Comparison of ENCODE assay signal across 14 cellular contexts in genomic region chr6:88705601-88706000, GRCh38.
DNase-seq lines count a peak whose midpoint lies in the region; ATAC-seq, FAIRE-seq and TF ChIP-seq lines count a peak whose summit lies in the region.
"Had no signal": no experiment of that assay in that cellular context is flagged by ENCODE, and none has a peak within 500 bp of the region (broad histone marks: within the 10 kb centered on the region; RNA-seq: fewer than 3 reads in every experiment).

No MANE protein-coding gene starts in this region.

- H3K9ac ChIP-seq in GM12878 (ENCODE audit: control insufficient read depth, insufficient read depth, low read length) = no peak overlapping the region; the same call in 1 of the 2 replicates

- TF ChIP-seq EP300 in GM12878 (IDR thresholded peaks at IDR 0.05; ENCODE audit: borderline replicate concordance in 1 of 2, control insufficient read depth in 1 of 2, low read depth in 2 of 2, low read length in 2 of 2) = peak; percentile 78 to 85

- POLR2A ChIA-PET in GM12878 (lab: Charles Lee) = interaction anchor here (1.0 to 1.7 kb wide), 3 partner anchors 64 to 75 kb away, joined by 3 to 6 read pairs (median 4); no protein-coding TSS in a partner anchor
- POLR2A ChIA-PET in Caco-2 (lab: Charles Lee) = no interaction called here

- BruUV-seq in GM12878 (replicated peaks; lab: Mats Ljungman, UMichigan) (no TSS peak), Caco-2 (replicated peaks; lab: Mats Ljungman, UMichigan) (no TSS peak)

- no peaks in the 10 kb centered on the region for H3K79me2 ChIP-seq in GM12878 (ENCODE audit: control insufficient read depth, insufficient read depth, low read length)

- TF ChIP-seq POLR2A in GM12878 (IDR thresholded peaks at IDR 0.05; ENCODE audit: low read depth, low read length) = no peak

- DNase-seq in GM12878 (ENCODE audit: low read depth, low spot score) (peak; percentile 81), C1 segment of cervical spinal cord (lab: John Stamatoyannopoulos, UW) (no peak), Ammon's horn (ENCODE audit: low spot score) (no peak), dedifferentiated amniotic fluid mesenchymal stem cell (ENCODE audit: extremely low spot score) (no peak), Caco-2 (no peak)
- DNase-seq: mesenchymal stem cell, NCI-H1417, small intestine, stomach had no signal

- RAD21 ChIA-PET in GM12878 (lab: Charles Lee; ENCODE audit: unreplicated experiment) = interaction anchor here (1.0 to 3.1 kb wide), 9 partner anchors 52 to 564 kb away, joined by 3 to 24 read pairs (median 7); no protein-coding TSS in a partner anchor

- H3K4me2 ChIP-seq in GM12878 (ENCODE audit: control insufficient read depth, insufficient read depth) = peak overlapping the region; percentile 7; the same call in 1 of the 2 replicates

- H2AFZ ChIP-seq in GM12878 (ENCODE audit: control insufficient read depth, low read depth, low read length) = no peak overlapping the region

- H3K9me3 ChIP-seq in GM12878 (replicated peaks; ENCODE audit: control insufficient read depth, insufficient read depth, low read length) (peaks cover 6% of the 10 kb centered on the region; the same call in 1 of the 3 replicates), Caco-2 (no peaks in the 10 kb centered on the region)
- H3K9me3 ChIP-seq: stomach had no signal

- H3K27me3 ChIP-seq in GM12878 (replicated peaks in 1 of 2; ENCODE audit: control insufficient read depth in 2 of 2, insufficient read depth in 2 of 2, low read length in 1 of 2) (no peaks in the 10 kb centered on the region), Caco-2 (replicated peaks; ENCODE audit: control insufficient read depth, insufficient read depth, low read length) (no peaks in the 10 kb centered on the region)
- H3K27me3 ChIP-seq: cardiac muscle cell, stomach had no signal

- FAIRE-seq in GM12878 (lab: Jason Lieb, UNC) = peak; percentile 72
- FAIRE-seq: small intestine had no signal

- no peak overlapping the region for H3K4me3 Mint-ChIP-seq in Caco-2 (ENCODE audit: unreplicated experiment)

- H3K36me3 ChIP-seq in GM12878 (ENCODE audit: control insufficient read depth in 2 of 2, insufficient read depth in 2 of 2, low read length in 1 of 2) = no peaks in the 10 kb centered on the region
- H3K36me3 ChIP-seq in Caco-2 (ENCODE audit: control insufficient read depth, insufficient read depth, low read length) = no peaks in the 10 kb centered on the region
- H3K36me3 ChIP-seq: cardiac muscle cell, stomach had no signal

- peak overlapping the region; percentile 53; the same call in 1 of the 2 replicates for H3K27ac ChIP-seq in GM12878 (ENCODE audit: control insufficient read depth, insufficient read depth)
- H3K27ac ChIP-seq: cardiac muscle cell, stomach had no signal

- H3K4me3 ChIP-seq in GM12878 (no peak overlapping the region), Caco-2 (ENCODE audit: low read depth, low read length) (no peak overlapping the region)
- H3K4me3 ChIP-seq: cardiac muscle cell, stomach had no signal

- 0 out of 2 replicates have a peak, but pooled peaks have one; percentile 2 for TF ChIP-seq RAD21 in GM12878 (IDR thresholded peaks at IDR 0.05; ENCODE audit: insufficient read depth, low read depth, low read length)

- H3K27ac Mint-ChIP-seq in Caco-2 (ENCODE audit: unreplicated experiment) = no peak overlapping the region

- H3K4me1 ChIP-seq in GM12878 (ENCODE audit: control insufficient read depth, insufficient read depth, low read length) = peaks cover 22% of the 10 kb centered on the region; the same call in 1 of the 2 replicates
- H3K4me1 ChIP-seq in Caco-2 = no peaks in the 10 kb centered on the region
- H3K4me1 ChIP-seq: stomach had no signal

- no peaks in the 10 kb centered on the region for H4K20me1 ChIP-seq in GM12878 (ENCODE audit: control insufficient read depth, insufficient read depth)

- SMC1A ChIA-PET in GM12878 (lab: Charles Lee; ENCODE audit: uncharacterized antibody, unreplicated experiment) = interaction anchor here (0.9 to 2.6 kb wide), 15 partner anchors 29 to 261 kb away, joined by 3 to 15 read pairs (median 6); no protein-coding TSS in a partner anchor

- peaks cover 5% of the 10 kb centered on the region for H3K9me3 Mint-ChIP-seq in Caco-2 (ENCODE audit: unreplicated experiment)

- in situ Hi-C loops in GM12878 (cut with MboI) = no loop called here

- intact Hi-C loops in GM12878 (cut with micrococcal nuclease; ENCODE audit: unreplicated experiment) = loop anchor here (1.0 to 5.0 kb wide), 2 partner anchors 55 to 208 kb away; no protein-coding TSS in a partner anchor
- intact Hi-C loops in Caco-2 (cut with micrococcal nuclease; ENCODE audit: unreplicated experiment) = no loop called here

- no peaks in the 10 kb centered on the region for H3K36me3 Mint-ChIP-seq in Caco-2 (ENCODE audit: insufficient read depth, unreplicated experiment)

- no peak for TF ChIP-seq CTCF in GM12878 (IDR thresholded peaks at IDR 0.05 in 2 of 3, conservative IDR thresholded peaks at IDR 0.05 in 1 of 3; ENCODE audit: control insufficient read depth in 2 of 3, extremely low read depth in 1 of 3, insufficient read depth in 1 of 3, low read depth in 3 of 3, low read length in 3 of 3)
- no peak for TF ChIP-seq CTCF in Caco-2 (IDR thresholded peaks at IDR 0.05; ENCODE audit: insufficient read depth in 1 of 2, low read depth in 1 of 2, low read length in 1 of 2, severe bottlenecking in 1 of 2, unreplicated experiment in 1 of 2)

- H3K4me1 Mint-ChIP-seq in Caco-2 (ENCODE audit: low read depth, unreplicated experiment) = no peaks in the 10 kb centered on the region

- CTCF ChIA-PET in GM12878 (lab: Yijun Ruan, JAX) (interaction anchor here (0.8 to 1.4 kb wide), 7 partner anchors 46 to 211 kb away, joined by 3 to 5 read pairs (median 3); no protein-coding TSS in a partner anchor), Caco-2 (lab: Charles Lee) (no interaction called here)

- ATAC-seq in GM18861 (IDR thresholded peaks at IDR 0.05; ENCODE audit: unreplicated experiment) (peak; percentile 88), GM21529 (IDR thresholded peaks at IDR 0.05; ENCODE audit: unreplicated experiment) (peak; percentile 92), HG03175 (IDR thresholded peaks at IDR 0.05; ENCODE audit: unreplicated experiment) (peak; percentile 89), GM12878 (peak; percentile 96)
- ATAC-seq: Right ventricle myocardium inferior had no signal

- no peaks in the 10 kb centered on the region for H3K27me3 Mint-ChIP-seq in Caco-2 (ENCODE audit: insufficient read depth, unreplicated experiment)

TF ChIP-seq in GM12878, 131 proteins besides CTCF, POLR2A, EP300 and RAD21 (continues in another document):
- no peak for TF ChIP-seq REST (IDR thresholded peaks at IDR 0.05; ENCODE audit: low read depth, low read length)
- peak; percentile 86 for TF ChIP-seq MTA2 (IDR thresholded peaks at IDR 0.05; ENCODE audit: low read depth)
- peak; percentile 94 for TF ChIP-seq ATF7 (IDR thresholded peaks at IDR 0.05; ENCODE audit: low read depth)
- TF ChIP-seq KDM1A (IDR thresholded peaks at IDR 0.05; ENCODE audit: borderline replicate concordance) = no peak
- TF ChIP-seq SMAD5 (IDR thresholded peaks at IDR 0.05; ENCODE audit: low read depth) = no peak
- no peak for TF ChIP-seq ETV6 (conservative IDR thresholded peaks at IDR 0.05 in 1 of 2, IDR thresholded peaks at IDR 0.05 in 1 of 2; ENCODE audit: borderline replicate concordance in 1 of 2, low read depth in 1 of 2)
- peak; percentile 96 for TF ChIP-seq RUNX3 (IDR thresholded peaks at IDR 0.05; ENCODE audit: low read length)
- peak; percentile 48; the same call in 1 of the 2 replicates for TF ChIP-seq NBN (IDR thresholded peaks at IDR 0.05)
- TF ChIP-seq SREBF2 (IDR thresholded peaks at IDR 0.05; ENCODE audit: low read length) = no peak
- TF ChIP-seq TCF7 (IDR thresholded peaks at IDR 0.05; ENCODE audit: borderline replicate concordance) = no peak
- no peak for TF ChIP-seq NRF1 (conservative IDR thresholded peaks at IDR 0.05; ENCODE audit: low read depth, low read length)
- TF ChIP-seq RFX5 (IDR thresholded peaks at IDR 0.05; ENCODE audit: low read depth, low read length) = no peak
- TF ChIP-seq ATF2 (IDR thresholded peaks at IDR 0.05; ENCODE audit: low read length) = peak; percentile 51; the same call in 1 of the 2 replicates
- no peak for TF ChIP-seq SIN3A (IDR thresholded peaks at IDR 0.05; ENCODE audit: low read depth, low read length)
- no peak for TF ChIP-seq HDAC6 (IDR thresholded peaks at IDR 0.05; ENCODE audit: unreplicated experiment)
